In genomic region chr1:113983826-113984225, GRCh38 we compare ENCODE assay signal across 14 cellular contexts. TPM values are rescaled to one million over a fixed set of nuclear protein-coding genes. Genes with fewer than 3 reads are reported as not detected.
DNase-seq lines count a peak whose midpoint lies in the region; ATAC-seq and TF ChIP-seq lines count a peak whose summit lies in the region.
"Had no signal": no experiment of that assay in that cellular context is flagged by ENCODE, and none has a peak within 500 bp of the region (broad histone marks: within the 10 kb centered on the region; RNA-seq: fewer than 3 reads in every experiment).

No MANE protein-coding gene starts in this region.

- no peaks in the 10 kb centered on the region for H3K9me3 ChIP-seq in breast epithelium
- H3K9me3 ChIP-seq in mammary epithelial cell (replicated peaks; ENCODE audit: insufficient read depth, low read length) = no peaks in the 10 kb centered on the region
- no peaks in the 10 kb centered on the region for H3K9me3 ChIP-seq in gastroesophageal sphincter
- H3K9me3 ChIP-seq: colonic mucosa, right lobe of liver had no signal

- no peak for TF ChIP-seq EP300 in gastroesophageal sphincter (IDR thresholded peaks at IDR 0.05)

- no peaks in the 10 kb centered on the region for H3K79me2 ChIP-seq in mammary epithelial cell (ENCODE audit: insufficient read depth, low read length)

- H3K27ac ChIP-seq in breast epithelium (peak overlapping the region; percentile 40 to 92), mammary epithelial cell (ENCODE audit: insufficient read depth, low read depth, low read length) (no peak overlapping the region), gastroesophageal sphincter (peak overlapping the region; percentile 60 to 85 (median 82)), rectal smooth muscle tissue (ENCODE audit: low read depth, low read length) (peak overlapping the region; percentile 81), urinary bladder (ENCODE audit: low read depth) (peak overlapping the region; percentile 77)
- H3K27ac ChIP-seq: right lobe of liver had no signal

- CTCF ChIA-PET in mammary epithelial cell (lab: Charles Lee; ENCODE audit: low non-redundant PET) = no interaction called here

- H3K4me1 ChIP-seq in breast epithelium (peaks cover 5 to 9% of the 10 kb centered on the region in 2 donors), mammary epithelial cell (ENCODE audit: insufficient read depth, low read length) (peaks cover 17% of the 10 kb centered on the region), gastroesophageal sphincter (peaks cover 0 to 65% (median 34%) of the 10 kb centered on the region in 3 donors), rectal smooth muscle tissue (ENCODE audit: control insufficient read depth, insufficient read depth, low read length) (peaks cover 36% of the 10 kb centered on the region), urinary bladder (ENCODE audit: insufficient read depth) (no peaks in the 10 kb centered on the region)

- ATAC-seq in gastroesophageal sphincter = no peak

- DNase-seq in breast epithelium (ENCODE audit: low spot score in 2 of 2) (no peak), mammary epithelial cell (no peak), NCI-H1048 (lab: John Stamatoyannopoulos, UW) (no peak), NCI-H82 treated with DMSO at 0.1 percent for 48 hours (lab: John Stamatoyannopoulos, UW; ENCODE audit: unreplicated experiment) (no peak), NCI-H187 (lab: John Stamatoyannopoulos, UW) (no peak)
- DNase-seq: amniotic stem cell; CD8-positive, alpha-beta memory T cell; colonic mucosa; right lobe of liver; SIG-M5; stimulated activated CD4-positive, alpha-beta T cell treated with anti-CD3 and anti-CD28 coated beads, Interleukin-4, amount 100 ng/mL, for 4 hours had no signal

- no TSS peak for BruUV-seq in mammary epithelial cell (replicated peaks; lab: Mats Ljungman, UMichigan)

- no peaks in the 10 kb centered on the region for H3K27me3 ChIP-seq in breast epithelium
- H3K27me3 ChIP-seq in mammary epithelial cell (ENCODE audit: insufficient read depth, low read length) = no peaks in the 10 kb centered on the region
- H3K27me3 ChIP-seq in gastroesophageal sphincter = no peaks in the 10 kb centered on the region
- H3K27me3 ChIP-seq in rectal smooth muscle tissue (ENCODE audit: control insufficient read depth, insufficient read depth, low read length) = no peaks in the 10 kb centered on the region
- H3K27me3 ChIP-seq: colonic mucosa, right lobe of liver had no signal

- TF ChIP-seq POLR2A in breast epithelium (IDR thresholded peaks at IDR 0.05) = no peak
- no peak for TF ChIP-seq POLR2A in gastroesophageal sphincter (IDR thresholded peaks at IDR 0.05)

- H3K9ac ChIP-seq in mammary epithelial cell (ENCODE audit: insufficient read depth, low read length) (no peak overlapping the region), rectal smooth muscle tissue (ENCODE audit: low read length) (no peak overlapping the region)

- TF ChIP-seq CTCF in breast epithelium (IDR thresholded peaks at IDR 0.05) = no peak
- TF ChIP-seq CTCF in mammary epithelial cell (conservative IDR thresholded peaks at IDR 0.05 in 1 of 2, IDR thresholded peaks at IDR 0.05 in 1 of 2; ENCODE audit: extremely low read depth in 1 of 2, insufficient read depth in 1 of 2, low read depth in 1 of 2, low read length in 2 of 2) = no peak
- TF ChIP-seq CTCF in gastroesophageal sphincter (IDR thresholded peaks at IDR 0.05) = no peak

- no peak overlapping the region for H3K4me2 ChIP-seq in mammary epithelial cell (ENCODE audit: insufficient read depth, low read depth, low read length)

- WGBS in mammary epithelial cell (ENCODE audit: low coverage, missing lambda C conversion rate) = 51% methylated on average over 6 of the region's 7 CpGs
- WGBS in gastroesophageal sphincter (ENCODE audit: low coverage in 1 of 2), 2 donors = 65 to 71% methylated on average over 6 to 7 of the region's 7 CpGs
- 62% methylated on average over 7 of the region's 7 CpGs for WGBS in urinary bladder

- H3K36me3 ChIP-seq in breast epithelium = no peaks in the 10 kb centered on the region
- H3K36me3 ChIP-seq in mammary epithelial cell (ENCODE audit: insufficient read depth, low read length) = no peaks in the 10 kb centered on the region
- H3K36me3 ChIP-seq in gastroesophageal sphincter = peaks cover 0 to 8% of the 10 kb centered on the region in 2 donors
- H3K36me3 ChIP-seq in rectal smooth muscle tissue (ENCODE audit: control insufficient read depth, insufficient read depth, low read length) = no peaks in the 10 kb centered on the region
- no peaks in the 10 kb centered on the region for H3K36me3 ChIP-seq in urinary bladder (ENCODE audit: insufficient read depth)
- H3K36me3 ChIP-seq: colonic mucosa, right lobe of liver had no signal

- no peak overlapping the region for H2AFZ ChIP-seq in mammary epithelial cell (ENCODE audit: low read depth, low read length)

- H3K4me3 ChIP-seq in breast epithelium (peak overlapping the region in 2 of 3 donors; percentile 44 to 61), mammary epithelial cell (replicated peaks in 1 of 3; ENCODE audit: insufficient read depth in 1 of 3, low read depth in 2 of 3, low read length in 3 of 3) (no peak overlapping the region), gastroesophageal sphincter (no peak overlapping the region), rectal smooth muscle tissue (ENCODE audit: low read length) (peak overlapping the region; percentile 63), urinary bladder (ENCODE audit: low read depth, low read length) (no peak overlapping the region)
- H3K4me3 ChIP-seq: colonic mucosa, right lobe of liver had no signal

- no peaks in the 10 kb centered on the region for H4K20me1 ChIP-seq in mammary epithelial cell (ENCODE audit: insufficient read depth, low read length)

- intact Hi-C loops in breast epithelium (cut with DNase I; ENCODE audit: low total_unique reads) (no loop called here), mammary epithelial cell (cut with micrococcal nuclease) (no loop called here)

- in situ Hi-C loops in mammary epithelial cell (cut with MboI; ENCODE audit: low sequenced_read_pairs in 2 of 2) = loop anchor here in 1 of 2 donors (10.0 to 25.0 kb wide), 2 partner anchors 291 to 703 kb away; partner anchors contain the start of gene AMPD1

- dilution Hi-C loops in mammary epithelial cell (cut with HindIII; ENCODE audit: low sequenced_read_pairs) = no loop called here

RNA-seq across cellular contexts. Expression of gene OLFML3, which starts 4.6 kb away (rescaled TPM):
- total RNA-seq in breast epithelium = 100 to 1,000 TPM in 1 of 3 donors, 10 to 100 TPM in 2; 46.2 to 155 (median 51.2) TPM
- under 1 TPM; 0.66 to 0.83 TPM for total RNA-seq in mammary epithelial cell
- polyA plus RNA-seq in mammary epithelial cell = 0.73 TPM
- 2.9 TPM for polyA minus RNA-seq in mammary epithelial cell
- 100 to 1,000 TPM in 1 of 4 donors, 10 to 100 TPM in 3; 62.4 to 155 (median 65.5) TPM for total RNA-seq in gastroesophageal sphincter
- 206 TPM for total RNA-seq in urinary bladder
- polyA plus RNA-seq in urinary bladder = 144 TPM
- polyA plus RNA-seq: CD8-positive, alpha-beta memory T cell had no signal

RNA-seq across cellular contexts. Expression of gene HIPK1, which starts 54.7 kb away (rescaled TPM):
- total RNA-seq in breast epithelium (10 to 100 TPM; 46.9 to 66.2 (median 57.8) TPM), mammary epithelial cell (10 to 100 TPM; 29.3 to 38.4 TPM), gastroesophageal sphincter (10 to 100 TPM; 64.8 to 92.3 (median 76.9) TPM), urinary bladder (41.7 TPM)
- polyA plus RNA-seq in mammary epithelial cell (25.2 TPM), urinary bladder (23.5 TPM)
- 32.7 TPM for polyA minus RNA-seq in mammary epithelial cell

Comparison
In these comparisons a context has a peak if more than half of its experiments do, and no peak if none do; other contexts are left out.
1. H3K4me3 ChIP-seq: peak in breast epithelium (2 of 3) and rectal smooth muscle tissue (single experiment); none in mammary epithelial cell (0 of 3), gastroesophageal sphincter (0 of 2) and urinary bladder (single experiment).
2. RNA of gene OLFML3, which starts 4.6 kb away (total RNA-seq): 206 TPM in urinary bladder (single experiment), 62.4 to 155 TPM in gastroesophageal sphincter and 46.2 to 155 TPM in breast epithelium; 0.66 to 0.83 TPM in mammary epithelial cell; every median in the first group is over 10 times any median in the second.